ENCODE assay signal across 17 cellular contexts in genomic region chr4:109978704-109979103, GRCh38.
DNase-seq lines count a peak whose midpoint lies in the region; ATAC-seq and TF ChIP-seq lines count a peak whose summit lies in the region.
"Had no signal": no experiment of that assay in that cellular context is flagged by ENCODE, and none has a peak within 500 bp of the region (broad histone marks: within the 10 kb centered on the region; RNA-seq: fewer than 3 reads in every experiment).

No MANE protein-coding gene starts in this region.

- no peak overlapping the region for H3K4me3 ChIP-seq in foreskin fibroblast (ENCODE audit: low read depth in 1 of 2, low read length in 2 of 2)
- H3K4me3 ChIP-seq: right lobe of liver had no signal

- in situ Hi-C loops in G401 (cut with HindIII; ENCODE audit: low sequenced_read_pairs), result no loop called here

- intact Hi-C loops in natural killer cell (cut with micrococcal nuclease), result loop anchor here (1.0 kb wide), 1 partner anchor 556 kb away; no protein-coding TSS in a partner anchor

- H3K27ac Mint-ChIP-seq in HFFc6 (no peak overlapping the region), WTC11 (no peak overlapping the region), natural killer cell (no peak overlapping the region)
- H3K27ac Mint-ChIP-seq: B cell had no signal

- peak; percentile 12 for DNase-seq in ELR (ENCODE audit: low read depth)
- no peak for DNase-seq in HFFc6
- DNase-seq in WTC11 (ENCODE audit: low spot score), result no peak
- DNase-seq in lung microvascular endothelial cell (ENCODE audit: low read depth in 2 of 2), result peak; percentile 27 to 41
- DNase-seq in foreskin fibroblast, result no peak
- DNase-seq in G401 (ENCODE audit: low spot score), result no peak
- DNase-seq in middle frontal gyrus (ENCODE audit: extremely low spot score, low spot score), result no peak
- DNase-seq in natural killer cell, result no peak
- DNase-seq: activated CD4-positive, alpha-beta T cell treated with anti-CD3 and anti-CD28 coated beads, Interleukin-2, amount 50 U/mL, for 48 hours; KG1; NCI-H1436 treated with DMSO at 0.1 percent for 48 hours; NCI-H226; right lobe of liver; SHP77; stimulated activated CD8-positive, alpha-beta memory T cell treated with anti-CD3 and anti-CD28 coated beads, Interleukin-4, amount 100 ng/mL, for 48 hours had no signal

- peaks cover 40% of the 10 kb centered on the region for H3K4me1 Mint-ChIP-seq in HFFc6 (ENCODE audit: low read depth)
- H3K4me1 Mint-ChIP-seq in WTC11, result peaks cover 18% of the 10 kb centered on the region
- no peaks in the 10 kb centered on the region for H3K4me1 Mint-ChIP-seq in natural killer cell
- H3K4me1 Mint-ChIP-seq: B cell; central memory CD8-positive, alpha-beta T cell had no signal

- CTCF ChIA-PET in WTC11 (lab: Charles Lee), result interaction anchor here (1.1 to 2.7 kb wide), 2 partner anchors 28 to 276 kb away, joined by 3 to 9 read pairs; partner anchors contain the start of gene CASP6

- H3K9me3 Mint-ChIP-seq in HFFc6 (no peaks in the 10 kb centered on the region), WTC11 (no peaks in the 10 kb centered on the region), natural killer cell (no peaks in the 10 kb centered on the region)
- H3K9me3 Mint-ChIP-seq: central memory CD8-positive, alpha-beta T cell had no signal

- ATAC-seq in WTC11, result peak; percentile 52; the same call in 1 of the 2 replicates
- no peak for ATAC-seq in natural killer cell

- H3K36me3 Mint-ChIP-seq in HFFc6 (ENCODE audit: low read depth), result no peaks in the 10 kb centered on the region
- no peaks in the 10 kb centered on the region for H3K36me3 Mint-ChIP-seq in WTC11
- no peaks in the 10 kb centered on the region for H3K36me3 Mint-ChIP-seq in natural killer cell

- no peaks in the 10 kb centered on the region; the same call in none of the 2 replicates for H3K27me3 Mint-ChIP-seq in HFFc6 (ENCODE audit: insufficient read depth)
- no peaks in the 10 kb centered on the region for H3K27me3 Mint-ChIP-seq in WTC11 (ENCODE audit: low read depth)
- H3K27me3 Mint-ChIP-seq in natural killer cell (ENCODE audit: low read depth in 2 of 2), result peaks cover 6 to 23% of the 10 kb centered on the region in 2 donors

- POLR2A ChIA-PET in WTC11 (lab: Charles Lee), result no interaction called here

- TF ChIP-seq CTCF in HFFc6 (IDR thresholded peaks at IDR 0.05) (peak; percentile 50), WTC11 (IDR thresholded peaks at IDR 0.05) (no peak), foreskin fibroblast (IDR thresholded peaks at IDR 0.05; ENCODE audit: low read depth, low read length) (no peak), natural killer cell (IDR thresholded peaks at IDR 0.05) (no peak)

- H3K4me3 Mint-ChIP-seq in HFFc6, result no peak overlapping the region
- no peak overlapping the region for H3K4me3 Mint-ChIP-seq in WTC11
- H3K4me3 Mint-ChIP-seq in natural killer cell, result no peak overlapping the region
- H3K4me3 Mint-ChIP-seq: B cell; central memory CD8-positive, alpha-beta T cell had no signal

TF ChIP-seq in WTC11, 78 proteins besides CTCF, POLR2A, EP300 and RAD21:
- no peak for TF ChIP-seq IRF1 (CRISPR knock-in tag; IDR thresholded peaks at IDR 0.05)
- no peak for TF ChIP-seq ARID4B (CRISPR knock-in tag; IDR thresholded peaks at IDR 0.05; ENCODE audit: borderline replicate concordance)
- no peak for TF ChIP-seq GRHL2 (CRISPR knock-in tag; IDR thresholded peaks at IDR 0.05; ENCODE audit: insufficient replicate concordance, severe bottlenecking)
- no peak for TF ChIP-seq STAT6 (CRISPR knock-in tag; conservative IDR thresholded peaks at IDR 0.05; ENCODE audit: low read depth)
- no peak for TF ChIP-seq ZNF219 (CRISPR knock-in tag; IDR thresholded peaks at IDR 0.05; ENCODE audit: borderline replicate concordance)
- TF ChIP-seq ZNF396 (CRISPR knock-in tag; IDR thresholded peaks at IDR 0.05; ENCODE audit: borderline replicate concordance), result no peak
- TF ChIP-seq ZNF121 (CRISPR knock-in tag; IDR thresholded peaks at IDR 0.05), result no peak
- TF ChIP-seq TCF7 (CRISPR knock-in tag; IDR thresholded peaks at IDR 0.05; ENCODE audit: low read depth), result no peak

Comparison
In these comparisons a context has a peak if more than half of its experiments do, and no peak if none do; other contexts are left out.
1. DNase-seq: peak in ELR (single experiment) and lung microvascular endothelial cell (2 of 2); none in HFFc6 (single experiment), WTC11 (single experiment), foreskin fibroblast (0 of 2), G401 (single experiment), middle frontal gyrus (single experiment) and natural killer cell (single experiment).